ENCODE assay signal across 8 cellular contexts in genomic region chr1:6393400-6394187, GRCh38. TPM values are rescaled to one million over a fixed set of nuclear protein-coding genes. Genes with fewer than 3 reads are reported as not detected.
DNase-seq lines count a peak whose midpoint lies in the region; ATAC-seq and TF ChIP-seq lines count a peak whose summit lies in the region.

Gene ACOT7 (minus strand): TSS chr1:6393767. CDS start chr1:6393399, 368 bp downstream.

- H3K4me3 Mint-ChIP-seq in activated CD4-positive, alpha-beta T cell treated with anti-CD3 and anti-CD28 coated beads for 36 hours = peak within 1 kb of the TSS; percentile 83

- peak; percentile 84 to 89 for DNase-seq in AML-193 (lab: John Stamatoyannopoulos, UW)
- peak; percentile 92 to 93 for DNase-seq in NCI-H446 (lab: John Stamatoyannopoulos, UW)
- DNase-seq in activated CD4-positive, alpha-beta T cell treated with anti-CD3 and anti-CD28 coated beads for 36 hours = peak; percentile 97
- DNase-seq in choroid plexus epithelial cell (ENCODE audit: low read depth) = peak; percentile 89
- peak; percentile 83 to 92 for DNase-seq in left colon
- DNase-seq in stimulated activated CD4-positive, alpha-beta T cell treated with anti-CD3 and anti-CD28 coated beads, Interleukin-1b, Interleukin-23, amount 100 ng/mL, for 48 hours = peak; percentile 91

- peak within 1 kb of the TSS; percentile 95 for H3K27ac Mint-ChIP-seq in activated CD4-positive, alpha-beta T cell treated with anti-CD3 and anti-CD28 coated beads for 36 hours

- intact Hi-C loops in activated CD4-positive, alpha-beta T cell treated with anti-CD3 and anti-CD28 coated beads for 36 hours (cut with DNase I, micrococcal nuclease) = loop anchor here (1.0 to 2.0 kb wide), 18 partner anchors 28 to 401 kb away; partner anchors contain the start of genes CAMTA1 (in 1 of the 2), DNAJC11 (in 1 of the 2), NOL9 (in 1 of the 2) and NPHP4 (in 1 of the 2)
- intact Hi-C loops in left colon (cut with DNase I, micrococcal nuclease) = loop anchor here in 1 of 2 donors (10.0 kb wide), 1 partner anchor 49 kb away; no protein-coding TSS in a partner anchor

- TF ChIP-seq CTCF in choroid plexus epithelial cell (conservative IDR thresholded peaks at IDR 0.05; ENCODE audit: low read depth, low read length) = peak; percentile 57

- peak within 1 kb of the TSS; percentile 75 for H3K4me3 ChIP-seq in choroid plexus epithelial cell (ENCODE audit: low read depth, low read length)

- H3K9me3 Mint-ChIP-seq in activated CD4-positive, alpha-beta T cell treated with anti-CD3 and anti-CD28 coated beads for 36 hours (ENCODE audit: low read depth) = no peaks in the 10 kb centered on the region

- CTCF ChIA-PET in activated CD4-positive, alpha-beta T cell treated with anti-CD3 and anti-CD28 coated beads for 36 hours (lab: Charles Lee) = interaction anchor here (0.8 to 4.4 kb wide), 8 partner anchors 11 to 291 kb away, joined by 3 to 16 read pairs (median 5); no protein-coding TSS in a partner anchor

- no peaks in the 10 kb centered on the region for H3K27me3 Mint-ChIP-seq in activated CD4-positive, alpha-beta T cell treated with anti-CD3 and anti-CD28 coated beads for 36 hours

- H3K4me1 Mint-ChIP-seq in activated CD4-positive, alpha-beta T cell treated with anti-CD3 and anti-CD28 coated beads for 36 hours = peaks cover 28% of the 10 kb centered on the region

- peaks cover 5% of the 10 kb centered on the region for H3K36me3 Mint-ChIP-seq in activated CD4-positive, alpha-beta T cell treated with anti-CD3 and anti-CD28 coated beads for 36 hours (ENCODE audit: low read depth)

- POLR2A ChIA-PET in activated CD4-positive, alpha-beta T cell treated with anti-CD3 and anti-CD28 coated beads for 36 hours (lab: Charles Lee) = interaction anchor here (0.6 to 1.7 kb wide), 3 partner anchors 9 to 209 kb away, joined by 3 to 4 read pairs (median 4); no protein-coding TSS in a partner anchor

- peak; percentile 84 for ATAC-seq in GM19025 (IDR thresholded peaks at IDR 0.05; ENCODE audit: low read depth, unreplicated experiment)
- peak; percentile 79 for ATAC-seq in HG03280 (IDR thresholded peaks at IDR 0.05; ENCODE audit: unreplicated experiment)
- peak; percentile 91 for ATAC-seq in activated CD4-positive, alpha-beta T cell treated with anti-CD3 and anti-CD28 coated beads for 36 hours
- ATAC-seq in left colon = peak; percentile 88

RNA-seq across cellular contexts. Expression of gene ACOT7, which starts in this region (rescaled TPM):
- total RNA-seq in activated CD4-positive, alpha-beta T cell treated with anti-CD3 and anti-CD28 coated beads for 36 hours = 10 to 100 TPM; 93.8 to 99.2 TPM
- 10 to 100 TPM; 50.4 to 58.0 TPM for total RNA-seq in left colon

Comparison
In these comparisons a context has a peak if more than half of its experiments do, and no peak if none do; other contexts are left out.
1. Peak in every context shown above with its lines: DNase-seq, ATAC-seq and H3K4me3 ChIP-seq.